Comparison of ENCODE assay signal across 10 cellular contexts in genomic region chr11:34056672-34057071, GRCh38. TPM values are rescaled to one million over a fixed set of nuclear protein-coding genes. Genes with fewer than 3 reads are reported as not detected.
DNase-seq lines count a peak whose midpoint lies in the region; ATAC-seq, FAIRE-seq and TF ChIP-seq lines count a peak whose summit lies in the region.
"Had no signal": no experiment of that assay in that cellular context is flagged by ENCODE, and none has a peak within 500 bp of the region (broad histone marks: within the 10 kb centered on the region; RNA-seq: fewer than 3 reads in every experiment).

No MANE protein-coding gene starts in this region.

- H3K27me3 Mint-ChIP-seq in WTC11 (ENCODE audit: low read depth) = peaks cover 3% of the 10 kb centered on the region; the same call in 1 of the 2 replicates
- H3K27me3 Mint-ChIP-seq: stimulated activated naive CD8-positive, alpha-beta T cell treated with anti-CD3 and anti-CD28 coated beads, Interleukin-15, amount 100 ng/mL, for 72 hours had no signal

- TF ChIP-seq CTCF in A549 (IDR thresholded peaks at IDR 0.05) (no peak), DND-41 (IDR thresholded peaks at IDR 0.05; ENCODE audit: borderline replicate concordance, extremely low read depth, low read length, poor library complexity, severe bottlenecking) (no peak), WTC11 (IDR thresholded peaks at IDR 0.05) (no peak), kidney (IDR thresholded peaks at IDR 0.05; ENCODE audit: borderline replicate concordance, extremely low read depth, insufficient read depth) (no peak), prostate gland (IDR thresholded peaks at IDR 0.05) (no peak)

- H3K79me2 ChIP-seq in DND-41 (ENCODE audit: insufficient read depth, low read length) = peaks cover 98% of the 10 kb centered on the region

- CTCF ChIA-PET in A549 (lab: Yijun Ruan, JAX) = interaction anchor here (1.8 kb wide), 1 partner anchor 9 kb away, joined by 6 read pairs; no protein-coding TSS in a partner anchor
- CTCF ChIA-PET in WTC11 (lab: Charles Lee) = interaction anchor here (1.0 kb wide), 1 partner anchor 10 kb away, joined by 4 read pairs; no protein-coding TSS in a partner anchor

- TF ChIP-seq RAD21 in A549 (conservative IDR thresholded peaks at IDR 0.05 in 1 of 2, IDR thresholded peaks at IDR 0.05 in 1 of 2) = no peak

- H3K9me3 Mint-ChIP-seq in WTC11 = no peaks in the 10 kb centered on the region
- H3K9me3 Mint-ChIP-seq: stimulated activated naive CD8-positive, alpha-beta T cell treated with anti-CD3 and anti-CD28 coated beads, Interleukin-15, amount 100 ng/mL, for 72 hours had no signal

- peaks cover 76% of the 10 kb centered on the region for H4K20me1 ChIP-seq in DND-41 (ENCODE audit: insufficient read depth, low read length)

- no peak overlapping the region for H3K27ac ChIP-seq in A549
- no peak overlapping the region for H3K27ac ChIP-seq in DND-41 (ENCODE audit: low read length)
- H3K27ac ChIP-seq in kidney (ENCODE audit: low read depth in 2 of 2, low read length in 2 of 2) = no peak overlapping the region
- no peak overlapping the region for H3K27ac ChIP-seq in prostate gland
- H3K27ac ChIP-seq: brain microvascular endothelial cell had no signal

- peaks cover 41% of the 10 kb centered on the region for H3K4me1 ChIP-seq in A549
- peaks cover 45% of the 10 kb centered on the region for H3K4me1 ChIP-seq in DND-41 (ENCODE audit: insufficient read depth, low read length)
- peaks cover 0 to 12% of the 10 kb centered on the region in 2 donors for H3K4me1 ChIP-seq in kidney (ENCODE audit: control insufficient read depth in 1 of 2, insufficient read depth in 1 of 2, low read depth in 1 of 2, low read length in 2 of 2)
- peaks cover 8% of the 10 kb centered on the region for H3K4me1 ChIP-seq in prostate gland (replicated peaks)

- no peak for TF ChIP-seq EP300 in A549 (IDR thresholded peaks at IDR 0.05)

- no peak overlapping the region for H2AFZ ChIP-seq in DND-41 (ENCODE audit: low read depth, low read length)

- intact Hi-C loops in kidney (cut with DNase I) (no loop called here), prostate gland (cut with DNase I) (no loop called here)

- H3K36me3 Mint-ChIP-seq in WTC11 = peaks cover 38% of the 10 kb centered on the region

- POLR2A ChIA-PET in A549 (lab: Yijun Ruan, JAX) = no interaction called here
- POLR2A ChIA-PET in WTC11 (lab: Charles Lee) = no interaction called here

- ATAC-seq in A549 (no peak), DND-41 (ENCODE audit: insufficient read depth, low read depth) (no peak), WTC11 (no peak), GM19023 (IDR thresholded peaks at IDR 0.05; ENCODE audit: unreplicated experiment) (no peak), GM18502 (IDR thresholded peaks at IDR 0.05; ENCODE audit: poor library complexity, unreplicated experiment) (no peak)
- ATAC-seq: stimulated activated naive CD8-positive, alpha-beta T cell treated with anti-CD3 and anti-CD28 coated beads, Interleukin-15, amount 100 ng/mL, for 72 hours had no signal

- H3K9me3 ChIP-seq in A549 = no peaks in the 10 kb centered on the region
- H3K9me3 ChIP-seq in DND-41 (ENCODE audit: insufficient read depth, low read length, severe bottlenecking) = no peaks in the 10 kb centered on the region
- H3K9me3 ChIP-seq in kidney (ENCODE audit: control insufficient read depth in 1 of 2, low read length in 2 of 2) = no peaks in the 10 kb centered on the region
- H3K9me3 ChIP-seq in prostate gland = no peaks in the 10 kb centered on the region

- 31% methylated on average over 2 of the region's 2 CpGs for WGBS in A549 (ENCODE audit: missing lambda C conversion rate)
- 21% methylated on average over 2 of the region's 2 CpGs for WGBS in prostate gland

- peak overlapping the region; percentile 32; the same call in 1 of the 2 replicates for H3K27ac Mint-ChIP-seq in WTC11
- H3K27ac Mint-ChIP-seq: stimulated activated naive CD8-positive, alpha-beta T cell treated with anti-CD3 and anti-CD28 coated beads, Interleukin-15, amount 100 ng/mL, for 72 hours had no signal

- H3K4me1 Mint-ChIP-seq in WTC11 = peaks cover 40% of the 10 kb centered on the region

- H3K27me3 ChIP-seq in DND-41 (ENCODE audit: insufficient read depth, low read length, poor library complexity) = no peaks in the 10 kb centered on the region
- H3K27me3 ChIP-seq in prostate gland (replicated peaks; ENCODE audit: insufficient read depth) = no peaks in the 10 kb centered on the region
- H3K27me3 ChIP-seq: brain microvascular endothelial cell had no signal

- no peak overlapping the region for H3K4me3 ChIP-seq in A549
- peak overlapping the region in 1 of 2 experiments; percentile 25; a peak in 1 of 4 replicates for H3K4me3 ChIP-seq in DND-41 (ENCODE audit: low read depth in 1 of 2, low read length in 2 of 2)
- H3K4me3 ChIP-seq in kidney (ENCODE audit: low read length in 2 of 2) = peak overlapping the region; percentile 7 to 28
- no peak overlapping the region for H3K4me3 ChIP-seq in prostate gland

- peaks cover 71% of the 10 kb centered on the region for H3K36me3 ChIP-seq in DND-41 (ENCODE audit: insufficient read depth, low read length)
- no peaks in the 10 kb centered on the region for H3K36me3 ChIP-seq in kidney (ENCODE audit: control insufficient read depth in 1 of 2, insufficient read depth in 2 of 2, low read length in 2 of 2)
- no peaks in the 10 kb centered on the region for H3K36me3 ChIP-seq in prostate gland

- TF ChIP-seq POLR2A in A549 (IDR thresholded peaks at IDR 0.05; ENCODE audit: low read length) = no peak
- TF ChIP-seq POLR2A in prostate gland (IDR thresholded peaks at IDR 0.05) = no peak

- no peak overlapping the region for H3K9ac ChIP-seq in DND-41 (ENCODE audit: low read depth, low read length)
- H3K9ac ChIP-seq in kidney (ENCODE audit: low read length in 2 of 2) = no peak overlapping the region

- peak overlapping the region; percentile 98 for H3K4me3 Mint-ChIP-seq in WTC11

- no peak for FAIRE-seq in A549 (lab: Jason Lieb, UNC)
- no peak for FAIRE-seq in kidney (lab: Jason Lieb, UNC)

- H3K4me2 ChIP-seq in A549 (peak overlapping the region; percentile 77), DND-41 (ENCODE audit: insufficient read depth, low read length) (peak overlapping the region; percentile 67; the same call in 1 of the 2 replicates)

- no peak for DNase-seq in A549 (ENCODE audit: low read depth in 1 of 2, low spot score in 1 of 2)
- no peak for DNase-seq in DND-41
- no peak for DNase-seq in WTC11 (ENCODE audit: low spot score)
- no peak for DNase-seq in kidney
- no peak for DNase-seq in SKM-1 (lab: John Stamatoyannopoulos, UW; ENCODE audit: unreplicated experiment)
- DNase-seq in prostate gland (ENCODE audit: low spot score) = no peak
- DNase-seq: brain microvascular endothelial cell; stimulated activated naive CD8-positive, alpha-beta T cell treated with anti-CD3 and anti-CD28 coated beads, Interleukin-15, amount 100 ng/mL, for 72 hours had no signal

TF ChIP-seq in A549, 52 proteins besides CTCF, POLR2A, EP300 and RAD21:
- TF ChIP-seq KDM5A (IDR thresholded peaks at IDR 0.05) = no peak
- no peak for TF ChIP-seq HEYL (CRISPR knock-in tag; IDR thresholded peaks at IDR 0.05)
- no peak for TF ChIP-seq JUN (IDR thresholded peaks at IDR 0.05)

TF ChIP-seq in WTC11, 78 proteins besides CTCF, POLR2A, EP300 and RAD21 (continues in another document):
- TF ChIP-seq ZNF423 (CRISPR knock-in tag; IDR thresholded peaks at IDR 0.05) = no peak
- TF ChIP-seq ATF6 (CRISPR knock-in tag; IDR thresholded peaks at IDR 0.05) = no peak
- no peak for TF ChIP-seq USF1 (CRISPR knock-in tag; IDR thresholded peaks at IDR 0.05)
- no peak for TF ChIP-seq RORB (CRISPR knock-in tag; IDR thresholded peaks at IDR 0.05)
- no peak for TF ChIP-seq PRRX2 (CRISPR knock-in tag; IDR thresholded peaks at IDR 0.05)

RNA-seq across cellular contexts. Expression of gene CAPRIN1, which starts 5.1 kb away (rescaled TPM):
- 224 and 255 TPM in 2 replicates for polyA plus RNA-seq in A549 (2011; rRNA removed)
- polyA plus RNA-seq in A549 (2012; cell fraction: cytosol; rRNA removed) = 65.3 and 85.5 TPM in 2 replicates
- polyA plus RNA-seq in A549 (2012; cell fraction: nucleus; rRNA removed) = 86.8 and 107 TPM in 2 replicates
- polyA plus RNA-seq in A549 (2017; fragmentation: RNase III; extraction: RNeasy Plus Mini Kit Qiagen cat#74134 plus additional on column Dnase treatment) = 159 to 178 TPM (median 165 TPM) in 3 replicates
- 349 and 390 TPM in 2 replicates for polyA minus RNA-seq in A549 (2011; rRNA and poly(A)+ RNA removed)
- total RNA-seq in WTC11 (2021) = 282 to 288 TPM (median 288 TPM) in 3 replicates
- total RNA-seq in kidney = 174 TPM
- 83.3 TPM for polyA plus RNA-seq in kidney (ENCODE audit: insufficient read depth, low read depth, low replicate concordance)
- 100 to 1,000 TPM; 145 to 199 TPM for total RNA-seq in prostate gland

RNA-seq across cellular contexts. Expression of gene NAT10, which starts 48.8 kb away (rescaled TPM):
- polyA plus RNA-seq in A549 (2011; rRNA removed) = 57.1 and 59.3 TPM in 2 replicates
- 33.2 and 40.2 TPM in 2 replicates for polyA plus RNA-seq in A549 (2012; cell fraction: cytosol; rRNA removed)
- polyA plus RNA-seq in A549 (2012; cell fraction: nucleus; rRNA removed) = 79.7 and 94.3 TPM in 2 replicates
- polyA plus RNA-seq in A549 (2017; fragmentation: RNase III; extraction: RNeasy Plus Mini Kit Qiagen cat#74134 plus additional on column Dnase treatment) = 37.6 to 44.6 TPM (median 38.6 TPM) in 3 replicates
- 102 and 107 TPM in 2 replicates for polyA minus RNA-seq in A549 (2011; rRNA and poly(A)+ RNA removed)
- total RNA-seq in WTC11 (2021) = 70.8 to 75.5 TPM (median 74.7 TPM) in 3 replicates
- total RNA-seq in kidney = 43.1 TPM
- polyA plus RNA-seq in kidney (ENCODE audit: insufficient read depth, low read depth, low replicate concordance) = 24.1 TPM
- total RNA-seq in prostate gland = 10 to 100 TPM; 21.9 to 34.7 TPM

Comparison
In these comparisons a context has a peak if more than half of its experiments do, and no peak if none do; other contexts are left out.
1. H3K4me3 ChIP-seq: peak in kidney (2 of 2); none in A549 (single experiment) and prostate gland (0 of 2).